Comparison of ENCODE assay signal across 8 cellular contexts in the genomic region with DNA sequence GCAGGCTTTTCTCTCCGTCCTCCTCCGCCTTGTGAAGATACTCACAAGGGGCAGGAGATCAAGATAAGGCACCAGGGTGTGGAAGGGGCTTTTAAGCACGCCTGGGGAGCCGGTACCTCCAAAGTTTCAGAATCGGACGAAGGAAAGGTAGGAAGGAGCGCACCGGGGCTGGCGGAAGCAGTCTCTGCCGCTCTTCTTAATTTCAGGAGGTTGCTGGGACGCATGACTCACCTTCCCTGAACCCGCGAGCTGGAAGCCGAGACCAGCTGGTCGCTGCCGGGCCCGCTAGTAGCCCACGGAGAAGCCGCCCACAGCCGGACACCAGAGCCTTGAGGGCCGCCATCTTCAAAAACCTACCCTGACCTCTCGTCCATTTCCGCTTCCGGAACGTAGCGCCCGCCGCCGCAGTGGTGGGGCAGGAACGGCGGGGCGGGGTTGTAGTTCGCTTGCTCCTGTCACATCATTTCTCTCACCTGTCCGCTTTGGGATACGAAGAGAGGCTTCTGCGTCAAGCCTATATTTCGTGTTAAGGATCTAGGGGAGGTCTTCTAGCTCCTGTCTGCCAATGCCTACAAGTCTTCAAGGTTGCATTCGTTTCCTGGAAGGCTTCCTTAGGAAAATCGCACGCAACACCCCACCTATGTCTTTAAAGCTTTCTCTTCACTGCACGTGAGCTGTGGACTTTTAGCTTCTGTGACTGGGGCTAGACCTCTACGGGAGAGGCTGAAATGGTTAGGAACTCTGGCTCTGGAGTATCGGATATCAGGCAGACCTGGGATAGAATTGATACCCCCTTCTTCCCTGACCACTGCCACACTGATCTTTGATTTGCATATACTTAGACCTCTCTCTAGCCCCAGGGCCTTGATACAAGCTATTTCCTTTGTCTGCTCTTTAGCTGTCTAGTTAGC. TPM values are rescaled to one million over a fixed set of nuclear protein-coding genes. Genes with fewer than 3 reads are reported as not detected.
DNase-seq lines count a peak whose midpoint lies in the region; ATAC-seq and TF ChIP-seq lines count a peak whose summit lies in the region.

Gene MRPS18A, minus strand, starts transcription at position 355 of the 911 bp plus-strand sequence. Its CDS starts 12 bp downstream, at position 343.

- no peaks in the 10 kb centered on the region for H3K36me3 ChIP-seq in GM23248 (ENCODE audit: low read depth)
- 0 out of 2 replicates have a peak, but pooled peaks cover 4% of the 10 kb centered on the region for H3K36me3 ChIP-seq in SJCRH30
- peaks cover 8% of the 10 kb centered on the region for H3K36me3 ChIP-seq in neuron (ENCODE audit: insufficient read depth, low read length)
- peaks cover 0 to 3% (median 0%) of the 10 kb centered on the region in 5 donors for H3K36me3 ChIP-seq in subcutaneous abdominal adipose tissue (ENCODE audit: control insufficient read depth in 5 of 5, insufficient read depth in 5 of 5, low read length in 5 of 5)

- H3K9me3 ChIP-seq in GM23248 (ENCODE audit: low read depth) (no peaks in the 10 kb centered on the region), SJCRH30 (replicated peaks) (no peaks in the 10 kb centered on the region), neuron (ENCODE audit: low read length) (no peaks in the 10 kb centered on the region), subcutaneous abdominal adipose tissue (ENCODE audit: control insufficient read depth in 5 of 5, low read length in 5 of 5) (no peaks in the 10 kb centered on the region)

- H2AFZ ChIP-seq in GM23248 (peak within 1 kb of the TSS; percentile 99), neuron (ENCODE audit: low read depth, low read length) (peak within 1 kb of the TSS; percentile 64)

- WGBS in GM23248 (ENCODE audit: low coverage in 1 of 2, low lambda C conversion rate in 2 of 2, missing lambda C conversion rate in 2 of 2), 2 experiments = 6 to 8% methylated on average over 43 of the region's 43 CpGs

- H3K9me2 ChIP-seq in GM23248 (ENCODE audit: insufficient read depth) = no peaks in the 10 kb centered on the region

- H3K27me3 ChIP-seq in GM23248 (replicated peaks; ENCODE audit: insufficient read depth) = no peaks in the 10 kb centered on the region
- no peaks in the 10 kb centered on the region for H3K27me3 ChIP-seq in SJCRH30
- H3K27me3 ChIP-seq in foreskin keratinocyte = no peaks in the 10 kb centered on the region
- no peaks in the 10 kb centered on the region for H3K27me3 ChIP-seq in neuron (ENCODE audit: insufficient read depth, low read length)
- H3K27me3 ChIP-seq in subcutaneous abdominal adipose tissue (ENCODE audit: control insufficient read depth in 5 of 5, insufficient read depth in 4 of 5, low read length in 5 of 5) = no peaks in the 10 kb centered on the region

- no peak for TF ChIP-seq CTCF in foreskin keratinocyte (conservative IDR thresholded peaks at IDR 0.05)

- H3K4me1 ChIP-seq in GM23248 (ENCODE audit: insufficient read depth) (peaks cover 5% of the 10 kb centered on the region; the same call in 1 of the 2 replicates), SJCRH30 (peaks cover 8% of the 10 kb centered on the region; the same call in 1 of the 2 replicates), foreskin keratinocyte (peaks cover 5% of the 10 kb centered on the region), neuron (ENCODE audit: insufficient read depth, low read length) (peaks cover 17% of the 10 kb centered on the region), subcutaneous abdominal adipose tissue (ENCODE audit: control insufficient read depth in 5 of 5, insufficient read depth in 5 of 5, low read length in 5 of 5) (peaks cover 5 to 38% (median 26%) of the 10 kb centered on the region in 5 donors)

- H3K4me3 ChIP-seq in GM23248 (peak within 1 kb of the TSS; percentile 100), SJCRH30 (peak within 1 kb of the TSS; percentile 80), neuron (ENCODE audit: low read length) (peak within 1 kb of the TSS; percentile 94), subcutaneous abdominal adipose tissue (ENCODE audit: low read depth in 1 of 5, low read length in 5 of 5) (peak within 1 kb of the TSS; percentile 77 to 99 (median 98))

- peaks cover 14% of the 10 kb centered on the region; the same call in 1 of the 2 replicates for H3F3A ChIP-seq in GM23248 (ENCODE audit: insufficient read depth)

- H3K9ac ChIP-seq in GM23248 = peak within 1 kb of the TSS; percentile 96
- peak within 1 kb of the TSS; percentile 74 to 95 (median 89) for H3K9ac ChIP-seq in subcutaneous abdominal adipose tissue (ENCODE audit: low read length in 5 of 5)

- H3K79me2 ChIP-seq in GM23248 (ENCODE audit: insufficient read depth) = peaks cover 57% of the 10 kb centered on the region

- 0 out of 2 replicates have a peak, but pooled peaks cover 4% of the 10 kb centered on the region for H4K20me1 ChIP-seq in GM23248 (ENCODE audit: insufficient read depth)

- in situ Hi-C loops in GM23248 (cut with MboI) = no loop called here

- H3K4me2 ChIP-seq in GM23248 (ENCODE audit: unreplicated experiment) = peak within 1 kb of the TSS; percentile 96

- H3K27ac ChIP-seq in GM23248 (peak within 1 kb of the TSS; percentile 78), SJCRH30 (peak within 1 kb of the TSS; percentile 55), foreskin keratinocyte (peak within 1 kb of the TSS; percentile 63), subcutaneous abdominal adipose tissue (ENCODE audit: low read depth, low read length) (peak within 1 kb of the TSS; percentile 67)

- peak; percentile 89 for ATAC-seq in foreskin keratinocyte

- DNase-seq in EL = peak; percentile 85
- DNase-seq in GM23248 = peak; percentile 94
- peak; percentile 48 to 58 for DNase-seq in Kasumi-1 (lab: John Stamatoyannopoulos, UW)
- peak; percentile 78 to 79 for DNase-seq in SJCRH30
- peak; percentile 75 for DNase-seq in activated gamma-delta T cell treated with Interleukin-2 at 50 U/mL for 16 hours
- peak; percentile 55 to 76 for DNase-seq in foreskin keratinocyte

RNA-seq across cellular contexts. Expression of gene MRPS18A, which starts in this region (rescaled TPM):
- 21.0 and 33.7 TPM in 2 replicates for total RNA-seq in GM23248 (2014; rRNA removed; shearing (Covaris generic))
- polyA plus RNA-seq in GM23248 (2016; fragmentation: Nextera tagmentation; extraction: Ambion mirVana) (39.2 and 43.4 TPM in 2 replicates), foreskin keratinocyte (88.8 and 92.9 TPM in 2 replicates)
- 51.6 and 54.7 TPM in 2 replicates for total RNA-seq in SJCRH30 (2014; rRNA removed; shearing (Covaris generic))
- total RNA-seq in foreskin keratinocyte = 68.5 and 68.6 TPM in 2 replicates

Comparison
In these comparisons a context has a peak if more than half of its experiments do, and no peak if none do; other contexts are left out.
1. Peak in every context shown above with its lines: DNase-seq, ATAC-seq, H3K4me3 ChIP-seq and H3K27ac ChIP-seq.